ENCODE assay signal across 27 cellular contexts in genomic region chr10:125264752-125265578, GRCh38.
DNase-seq lines count a peak whose midpoint lies in the region; ATAC-seq and TF ChIP-seq lines count a peak whose summit lies in the region.
"Had no signal": no experiment of that assay in that cellular context is flagged by ENCODE, and none has a peak within 500 bp of the region (broad histone marks: within the 10 kb centered on the region; RNA-seq: fewer than 3 reads in every experiment).

No MANE protein-coding gene starts in this region.

- no peak overlapping the region for H2AK5ac ChIP-seq in H9 (ENCODE audit: insufficient read length, low read length)

- H3K27ac ChIP-seq in H9 (ENCODE audit: insufficient read length, low read depth, low read length) = no peak overlapping the region
- H3K27ac ChIP-seq in PC-3 (ENCODE audit: low read length) = no peak overlapping the region
- H3K27ac ChIP-seq in stomach = no peak overlapping the region
- H3K27ac ChIP-seq: dorsolateral prefrontal cortex, left lung had no signal

- H3K9me3 ChIP-seq in H9 (ENCODE audit: control insufficient read depth, low read depth, low read length) (no peaks in the 10 kb centered on the region), PC-3 (ENCODE audit: low read length) (no peaks in the 10 kb centered on the region), stomach (no peaks in the 10 kb centered on the region)
- H3K9me3 ChIP-seq: left lung had no signal

- no peak overlapping the region for H3K4me3 Mint-ChIP-seq in H9
- H3K4me3 Mint-ChIP-seq in osteocyte (ENCODE audit: unreplicated experiment) = no peak overlapping the region
- H3K4me3 Mint-ChIP-seq: activated CD4-positive, alpha-beta memory T cell treated with anti-CD3 and anti-CD28 coated beads for 36 hours; activated naive CD8-positive, alpha-beta T cell treated with anti-CD3 and anti-CD28 coated beads, Interleukin-2, amount 10 ng/mL, durations not matched to agents 7 days and 5 days; activated T-helper 17 cell treated with anti-CD3 and anti-CD28 coated beads, Interleukin-2, amount 50 U/mL, for 72 hours; CD14-positive monocyte; mesothelial cell of epicardium; naive thymus-derived CD4-positive, alpha-beta T cell; WTC11 had no signal

- H2AFZ ChIP-seq in H9 (ENCODE audit: low read length) = no peak overlapping the region
- no peak overlapping the region for H2AFZ ChIP-seq in PC-3 (ENCODE audit: low read length)

- H3K4me1 Mint-ChIP-seq in H9 (no peaks in the 10 kb centered on the region; a peak in 1 of 4 replicates), osteocyte (ENCODE audit: unreplicated experiment) (no peaks in the 10 kb centered on the region)
- H3K4me1 Mint-ChIP-seq: activated naive CD8-positive, alpha-beta T cell treated with anti-CD3 and anti-CD28 coated beads, Interleukin-2, amount 10 ng/mL, durations not matched to agents 7 days and 5 days; activated T-helper 17 cell treated with anti-CD3 and anti-CD28 coated beads, Interleukin-2, amount 50 U/mL, for 72 hours; CD14-positive monocyte; naive thymus-derived CD4-positive, alpha-beta T cell; WTC11 had no signal

- TF ChIP-seq CTCF in H9 (conservative IDR thresholded peaks at IDR 0.05) (no peak), PC-3 (conservative IDR thresholded peaks at IDR 0.05; ENCODE audit: low read depth, low read length) (no peak), epithelial cell of esophagus (IDR thresholded peaks at IDR 0.05; ENCODE audit: insufficient read depth, low read depth, low read length, missing control alignments) (no peak), osteocyte (IDR thresholded peaks at IDR 0.05) (no peak), stomach (IDR thresholded peaks at IDR 0.05) (no peak)

- H3T11ph ChIP-seq in H9 (ENCODE audit: low read length) = no peak overlapping the region

- DNase-seq in H9 (no peak), PC-3 (peak; percentile 38), epithelial cell of esophagus (ENCODE audit: low read depth) (peak; percentile 97), osteocyte (ENCODE audit: extremely low spot score, unreplicated experiment) (peak; percentile 69), stomach (no peak), NCI-H774 (lab: John Stamatoyannopoulos, UW) (no peak)
- DNase-seq: activated CD4-positive, alpha-beta memory T cell treated with anti-CD3 and anti-CD28 coated beads for 36 hours; activated CD8-positive, alpha-beta memory T cell treated with anti-CD3 and anti-CD28 coated beads, Interleukin-2, amount 50 U/mL, for 48 hours; activated naive CD8-positive, alpha-beta T cell treated with anti-CD3 and anti-CD28 coated beads, Interleukin-2, amount 10 ng/mL, durations not matched to agents 7 days and 5 days; dorsolateral prefrontal cortex; GOT3; left lung; MV-4-11; naive thymus-derived CD4-positive, alpha-beta T cell; NCI-H146; NCI-H2171 treated with DMSO at 0.1 percent for 48 hours; NCI-H69; Right ventricle myocardium superior; stimulated activated CD4-positive, alpha-beta T cell treated with anti-CD3 and anti-CD28 coated beads, Interleukin-4, amount 100 ng/mL, for 1 hour; stimulated activated naive CD4-positive, alpha-beta T cell treated with Interleukin-2 at 50 U/mL for 16 hours; T-helper 9 cell had no signal

- H3K9me3 Mint-ChIP-seq in H9 (no peaks in the 10 kb centered on the region; a peak in 1 of 5 replicates), osteocyte (ENCODE audit: unreplicated experiment) (no peaks in the 10 kb centered on the region)

- BruUV-seq in PC-3 (replicated peaks; lab: Mats Ljungman, UMichigan) = no TSS peak

- no peak overlapping the region for H3K56ac ChIP-seq in H9 (ENCODE audit: insufficient read length, low read depth, low read length)

- ATAC-seq in PC-3 (no peak), GM21737 (IDR thresholded peaks at IDR 0.05; ENCODE audit: unreplicated experiment) (no peak), HG03571 (IDR thresholded peaks at IDR 0.05; ENCODE audit: unreplicated experiment) (no peak)
- ATAC-seq: activated T-helper 17 cell treated with anti-CD3 and anti-CD28 coated beads, Interleukin-2, amount 50 U/mL, for 72 hours; left lung; naive thymus-derived CD4-positive, alpha-beta T cell; WTC11 had no signal

- no peak overlapping the region for H3K14ac ChIP-seq in H9 (ENCODE audit: insufficient read depth, low read length)

- H3K27me3 ChIP-seq in H9 (ENCODE audit: insufficient read depth, low read length) = no peaks in the 10 kb centered on the region
- no peaks in the 10 kb centered on the region for H3K27me3 ChIP-seq in PC-3 (ENCODE audit: low read length)
- no peaks in the 10 kb centered on the region for H3K27me3 ChIP-seq in stomach
- H3K27me3 ChIP-seq: left lung had no signal

- no peak overlapping the region for H2BK12ac ChIP-seq in H9 (ENCODE audit: insufficient read length, low read depth, low read length)

- H3K36me3 ChIP-seq in PC-3 (ENCODE audit: low read depth, low read length) (no peaks in the 10 kb centered on the region), stomach (no peaks in the 10 kb centered on the region)
- H3K36me3 ChIP-seq: left lung had no signal

- H3K27ac Mint-ChIP-seq in H9 = peak overlapping the region in 2 of 3 experiments; percentile 85 to 95; a peak in 3 of 7 replicates
- H3K27ac Mint-ChIP-seq in osteocyte (ENCODE audit: unreplicated experiment) = no peak overlapping the region
- H3K27ac Mint-ChIP-seq: activated CD4-positive, alpha-beta memory T cell treated with anti-CD3 and anti-CD28 coated beads for 36 hours; activated naive CD8-positive, alpha-beta T cell treated with anti-CD3 and anti-CD28 coated beads, Interleukin-2, amount 10 ng/mL, durations not matched to agents 7 days and 5 days; activated T-helper 17 cell treated with anti-CD3 and anti-CD28 coated beads, Interleukin-2, amount 50 U/mL, for 72 hours; CD14-positive monocyte; mesothelial cell of epicardium; naive thymus-derived CD4-positive, alpha-beta T cell; WTC11 had no signal

- H3K18ac ChIP-seq in H9 (ENCODE audit: insufficient read length, low read depth, low read length) = no peak overlapping the region

- no peaks in the 10 kb centered on the region for H3K4me1 ChIP-seq in H9 (ENCODE audit: insufficient read depth, low read length)
- H3K4me1 ChIP-seq in PC-3 (ENCODE audit: insufficient read depth, low read length) = peaks cover 34% of the 10 kb centered on the region
- H3K4me1 ChIP-seq in stomach = no peaks in the 10 kb centered on the region
- H3K4me1 ChIP-seq: left lung had no signal

- H3K23ac ChIP-seq in H9 (ENCODE audit: insufficient read length, low read depth, low read length) = no peak overlapping the region

- H3K27me3 Mint-ChIP-seq in H9 (ENCODE audit: low read depth) = peaks cover 6% of the 10 kb centered on the region
- H3K27me3 Mint-ChIP-seq in osteocyte (ENCODE audit: unreplicated experiment) = peaks cover 3% of the 10 kb centered on the region
- H3K27me3 Mint-ChIP-seq: activated CD4-positive, alpha-beta memory T cell treated with anti-CD3 and anti-CD28 coated beads for 36 hours; activated naive CD8-positive, alpha-beta T cell treated with anti-CD3 and anti-CD28 coated beads, Interleukin-2, amount 10 ng/mL, durations not matched to agents 7 days and 5 days; activated T-helper 17 cell treated with anti-CD3 and anti-CD28 coated beads, Interleukin-2, amount 50 U/mL, for 72 hours had no signal

- no peak overlapping the region for H2BK20ac ChIP-seq in H9 (ENCODE audit: low read depth, low read length, poor library complexity, severe bottlenecking)

- no peak for TF ChIP-seq POLR2A in stomach (IDR thresholded peaks at IDR 0.05)

- H3K4ac ChIP-seq in H9 (ENCODE audit: low read depth, low read length) = no peak overlapping the region

- H3K23me2 ChIP-seq in H9 (ENCODE audit: insufficient read length, low read depth, low read length, poor library complexity, severe bottlenecking) = no peaks in the 10 kb centered on the region

- no peak overlapping the region for H3K4me2 ChIP-seq in H9 (ENCODE audit: insufficient read depth, insufficient read length, low read length)
- H3K4me2 ChIP-seq in PC-3 (ENCODE audit: low read length) = no peak overlapping the region

- H3K9me2 ChIP-seq in PC-3 (replicated peaks; ENCODE audit: low read length) = no peaks in the 10 kb centered on the region

- no peak overlapping the region for H2BK5ac ChIP-seq in H9 (ENCODE audit: insufficient read length, low read length)

- H3K4me3 ChIP-seq in PC-3 (ENCODE audit: low read length) (no peak overlapping the region), epithelial cell of esophagus (ENCODE audit: low read length) (no peak overlapping the region), stomach (no peak overlapping the region)
- H3K4me3 ChIP-seq: dorsolateral prefrontal cortex, left lung had no signal

- CTCF ChIA-PET in PC-3 (lab: Charles Lee) = no interaction called here

- no peak overlapping the region for H3K9ac ChIP-seq in H9 (ENCODE audit: extremely low read depth, insufficient read length, low read length)
- no peak overlapping the region for H3K9ac ChIP-seq in PC-3 (ENCODE audit: low read length)

- H4K8ac ChIP-seq in H9 (replicated peaks; ENCODE audit: insufficient read length, low read depth, low read length) = no peak overlapping the region

- no peaks in the 10 kb centered on the region for H3K79me2 ChIP-seq in H9 (ENCODE audit: insufficient read depth, low read length)
- H3K79me2 ChIP-seq in PC-3 (ENCODE audit: low read length) = no peaks in the 10 kb centered on the region

- no peak for TF ChIP-seq EP300 in stomach (IDR thresholded peaks at IDR 0.05)

- no peaks in the 10 kb centered on the region for H3K79me1 ChIP-seq in H9 (ENCODE audit: insufficient read depth, low read depth, low read length, poor library complexity, severe bottlenecking)

- no CpG with 5 or more reads among the region's 13 CpGs for WGBS in H9 (ENCODE audit: extremely low coverage, insufficient read length, low lambda C conversion rate)
- 70 to 83% (median 78%) methylated on average over 13 of the region's 13 CpGs for WGBS in stomach, 5 donors

- POLR2A ChIA-PET in PC-3 (lab: Charles Lee; ENCODE audit: unreplicated experiment) = no interaction called here

- H4K91ac ChIP-seq in H9 (ENCODE audit: insufficient read length, low read depth, low read length) = no peak overlapping the region

- H2BK15ac ChIP-seq in H9 (ENCODE audit: low read depth, low read length) = no peak overlapping the region

- H3K36me3 Mint-ChIP-seq in H9 (ENCODE audit: insufficient read depth in 1 of 3, low read depth in 3 of 3) (no peaks in the 10 kb centered on the region), osteocyte (ENCODE audit: unreplicated experiment) (no peaks in the 10 kb centered on the region)
- H3K36me3 Mint-ChIP-seq: activated CD4-positive, alpha-beta memory T cell treated with anti-CD3 and anti-CD28 coated beads for 36 hours; activated naive CD8-positive, alpha-beta T cell treated with anti-CD3 and anti-CD28 coated beads, Interleukin-2, amount 10 ng/mL, durations not matched to agents 7 days and 5 days; CD14-positive monocyte; mesothelial cell of epicardium; naive thymus-derived CD4-positive, alpha-beta T cell; WTC11 had no signal

- intact Hi-C loops in PC-3 (cut with micrococcal nuclease) (no loop called here), stomach (cut with DNase I; ENCODE audit: low total_unique reads) (no loop called here)

- H4K20me1 ChIP-seq in H9 (ENCODE audit: control insufficient read depth, insufficient read depth, insufficient read length) = no peaks in the 10 kb centered on the region
- H4K20me1 ChIP-seq in PC-3 (ENCODE audit: low read length) = no peaks in the 10 kb centered on the region

- H4K5ac ChIP-seq in H9 (ENCODE audit: insufficient read length, low read depth, low read length) = no peak overlapping the region

- no peaks in the 10 kb centered on the region for H3F3A ChIP-seq in PC-3 (ENCODE audit: low read length, unreplicated experiment)

- H2BK120ac ChIP-seq in H9 (ENCODE audit: low read depth, low read length, poor library complexity, severe bottlenecking) = no peak overlapping the region

Comparison
In these comparisons a context has a peak if more than half of its experiments do, and no peak if none do; other contexts are left out.
1. DNase-seq: peak in PC-3 (single experiment), epithelial cell of esophagus (single experiment) and osteocyte (single experiment); none in H9 (single experiment), stomach (single experiment) and NCI-H774 (single experiment).